Comparison of ENCODE assay signal across 2 cellular contexts in the genomic region with DNA sequence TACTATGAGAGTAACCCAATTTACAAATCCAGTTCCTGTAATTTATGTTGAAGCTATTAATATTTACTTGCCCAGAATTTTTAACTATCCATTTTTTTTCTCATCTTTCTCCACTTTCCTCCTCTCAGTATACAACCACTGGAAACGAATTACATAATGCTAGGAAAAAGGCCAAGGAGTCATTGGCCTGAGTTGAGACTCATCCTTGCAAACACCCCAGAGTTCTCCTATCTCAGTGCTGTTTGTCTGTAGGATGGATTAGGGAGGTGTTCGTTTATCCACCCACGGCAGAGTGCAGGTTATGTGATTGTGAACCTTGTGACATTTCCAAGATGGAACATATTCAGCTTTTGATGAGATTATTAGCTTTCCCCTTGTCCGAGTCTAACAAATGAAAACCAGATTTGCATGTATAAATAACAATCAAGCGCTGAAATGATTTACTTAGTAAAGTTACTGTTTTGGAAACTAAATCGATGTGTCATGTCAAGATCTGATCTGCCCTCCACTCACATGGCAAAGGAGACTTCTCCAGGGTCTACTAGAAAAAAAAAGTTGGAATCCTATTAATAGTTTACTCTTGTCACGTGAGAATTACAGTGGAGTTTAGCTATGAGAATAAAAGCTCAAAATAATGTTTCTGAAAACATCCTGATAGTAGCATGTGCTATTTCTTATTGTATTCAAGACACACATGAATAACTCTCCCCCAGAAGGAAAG.
TF ChIP-seq lines count a peak whose summit lies in the region.

No MANE protein-coding gene starts in this region.

TF ChIP-seq in liver, 16 proteins besides CTCF, POLR2A, EP300 and RAD21:
- TF ChIP-seq RXRA (IDR thresholded peaks at IDR 0.05), result peak; percentile 17 to 43
- peak; percentile 6 to 14 for TF ChIP-seq HNF4A (conservative IDR thresholded peaks at IDR 0.05)
- TF ChIP-seq SP1 (IDR thresholded peaks at IDR 0.05), result no peak
- TF ChIP-seq, protein P1, sequence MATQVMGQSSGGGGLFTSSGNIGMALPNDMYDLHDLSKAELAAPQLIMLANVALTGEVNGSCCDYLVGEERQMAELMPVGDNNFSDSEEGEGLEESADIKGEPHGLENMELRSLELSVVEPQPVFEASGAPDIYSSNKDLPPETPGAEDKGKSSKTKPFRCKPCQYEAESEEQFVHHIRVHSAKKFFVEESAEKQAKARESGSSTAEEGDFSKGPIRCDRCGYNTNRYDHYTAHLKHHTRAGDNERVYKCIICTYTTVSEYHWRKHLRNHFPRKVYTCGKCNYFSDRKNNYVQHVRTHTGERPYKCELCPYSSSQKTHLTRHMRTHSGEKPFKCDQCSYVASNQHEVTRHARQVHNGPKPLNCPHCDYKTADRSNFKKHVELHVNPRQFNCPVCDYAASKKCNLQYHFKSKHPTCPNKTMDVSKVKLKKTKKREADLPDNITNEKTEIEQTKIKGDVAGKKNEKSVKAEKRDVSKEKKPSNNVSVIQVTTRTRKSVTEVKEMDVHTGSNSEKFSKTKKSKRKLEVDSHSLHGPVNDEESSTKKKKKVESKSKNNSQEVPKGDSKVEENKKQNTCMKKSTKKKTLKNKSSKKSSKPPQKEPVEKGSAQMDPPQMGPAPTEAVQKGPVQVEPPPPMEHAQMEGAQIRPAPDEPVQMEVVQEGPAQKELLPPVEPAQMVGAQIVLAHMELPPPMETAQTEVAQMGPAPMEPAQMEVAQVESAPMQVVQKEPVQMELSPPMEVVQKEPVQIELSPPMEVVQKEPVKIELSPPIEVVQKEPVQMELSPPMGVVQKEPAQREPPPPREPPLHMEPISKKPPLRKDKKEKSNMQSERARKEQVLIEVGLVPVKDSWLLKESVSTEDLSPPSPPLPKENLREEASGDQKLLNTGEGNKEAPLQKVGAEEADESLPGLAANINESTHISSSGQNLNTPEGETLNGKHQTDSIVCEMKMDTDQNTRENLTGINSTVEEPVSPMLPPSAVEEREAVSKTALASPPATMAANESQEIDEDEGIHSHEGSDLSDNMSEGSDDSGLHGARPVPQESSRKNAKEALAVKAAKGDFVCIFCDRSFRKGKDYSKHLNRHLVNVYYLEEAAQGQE (IDR thresholded peaks at IDR 0.05), result no peak

TF ChIP-seq in HepG2, 621 proteins besides CTCF, POLR2A, EP300 and RAD21:
- TF ChIP-seq HNRNPL (IDR thresholded peaks at IDR 0.05; ENCODE audit: low read depth, low read length), result no peak
- TF ChIP-seq SP5 (CRISPR knock-in tag; IDR thresholded peaks at IDR 0.05; ENCODE audit: borderline replicate concordance, low read depth), result no peak
- TF ChIP-seq PHB2 (IDR thresholded peaks at IDR 0.05; ENCODE audit: partially characterized antibody), result no peak
- no peak for TF ChIP-seq NR1H2 (CRISPR knock-in tag; IDR thresholded peaks at IDR 0.05; ENCODE audit: borderline replicate concordance, low read depth)
- TF ChIP-seq FOXA3 (CRISPR knock-in tag; IDR thresholded peaks at IDR 0.05), result no peak
- TF ChIP-seq ZNF850 (CRISPR knock-in tag; conservative IDR thresholded peaks at IDR 0.05), result no peak
- TF ChIP-seq, protein P2, sequence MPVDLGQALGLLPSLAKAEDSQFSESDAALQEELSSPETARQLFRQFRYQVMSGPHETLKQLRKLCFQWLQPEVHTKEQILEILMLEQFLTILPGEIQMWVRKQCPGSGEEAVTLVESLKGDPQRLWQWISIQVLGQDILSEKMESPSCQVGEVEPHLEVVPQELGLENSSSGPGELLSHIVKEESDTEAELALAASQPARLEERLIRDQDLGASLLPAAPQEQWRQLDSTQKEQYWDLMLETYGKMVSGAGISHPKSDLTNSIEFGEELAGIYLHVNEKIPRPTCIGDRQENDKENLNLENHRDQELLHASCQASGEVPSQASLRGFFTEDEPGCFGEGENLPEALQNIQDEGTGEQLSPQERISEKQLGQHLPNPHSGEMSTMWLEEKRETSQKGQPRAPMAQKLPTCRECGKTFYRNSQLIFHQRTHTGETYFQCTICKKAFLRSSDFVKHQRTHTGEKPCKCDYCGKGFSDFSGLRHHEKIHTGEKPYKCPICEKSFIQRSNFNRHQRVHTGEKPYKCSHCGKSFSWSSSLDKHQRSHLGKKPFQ (CRISPR knock-in tag; IDR thresholded peaks at IDR 0.05; ENCODE audit: insufficient replicate concordance), result no peak
- no peak for TF ChIP-seq KMT2B (CRISPR knock-in tag; IDR thresholded peaks at IDR 0.05)
- TF ChIP-seq ZNF256 (CRISPR knock-in tag; conservative IDR thresholded peaks at IDR 0.05), result no peak
- no peak for TF ChIP-seq TBP (CRISPR knock-in tag; IDR thresholded peaks at IDR 0.05)
- TF ChIP-seq ZNF543 (CRISPR knock-in tag; IDR thresholded peaks at IDR 0.05), result no peak
